ENCODE assay signal across 10 cellular contexts in the genomic region with DNA sequence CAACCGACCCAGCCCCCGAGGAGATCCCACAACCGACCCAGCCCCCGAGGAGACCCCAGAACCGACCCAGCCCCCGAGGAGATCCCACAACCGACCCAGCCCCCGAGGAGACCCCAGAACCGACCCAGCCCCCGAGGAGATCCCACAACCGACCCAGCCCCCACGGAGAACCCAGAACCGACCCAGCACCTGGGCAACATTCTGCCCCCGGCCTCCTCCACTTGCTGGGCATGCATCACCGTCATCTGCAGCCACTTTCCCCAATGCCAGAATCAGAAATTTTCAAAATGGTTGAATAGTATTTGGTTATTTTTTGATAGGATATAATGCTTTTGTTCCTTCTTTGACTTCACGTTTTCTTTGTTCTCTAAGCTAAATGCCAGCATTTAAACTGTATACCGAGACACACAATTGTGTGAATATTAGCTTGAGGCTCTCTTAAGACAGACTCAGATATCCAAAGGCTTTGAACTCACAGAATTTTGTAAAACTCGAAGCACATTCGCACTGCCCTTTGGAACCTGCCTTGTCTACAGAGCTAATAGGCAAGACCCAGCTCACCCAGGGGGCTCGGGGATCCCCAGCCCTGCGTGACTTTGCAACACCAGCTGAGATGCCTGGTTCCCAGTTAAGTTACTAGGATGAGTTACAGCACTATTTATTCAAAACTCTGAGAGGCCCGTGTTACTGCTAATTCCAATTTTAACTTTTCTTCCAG. TPM values are rescaled to one million over a fixed set of nuclear protein-coding genes. Genes with fewer than 3 reads are reported as not detected.
DNase-seq lines count a peak whose midpoint lies in the region; ATAC-seq lines count a peak whose summit lies in the region.
"Had no signal": no experiment of that assay in that cellular context is flagged by ENCODE, and none has a peak within 500 bp of the region (broad histone marks: within the 10 kb centered on the region; RNA-seq: fewer than 3 reads in every experiment).

No MANE protein-coding gene starts in this region.

- no peaks in the 10 kb centered on the region for H3K9me3 ChIP-seq in KOPT-K1 (ENCODE audit: insufficient read depth, low read length, poor library complexity, severe bottlenecking)

- H3K27ac ChIP-seq in KOPT-K1 (ENCODE audit: low read depth, low read length, poor library complexity, severe bottlenecking), result peak overlapping the region; percentile 58
- H3K27ac ChIP-seq: 22Rv1 had no signal

- peaks cover 66 to 73% of the 10 kb centered on the region in 2 donors for H3K4me1 Mint-ChIP-seq in natural killer cell treated with Interleukin-12 subunit alpha and Interleukin-12 subunit beta and Interleukin-15 and Interleukin-18, amount 100 ng/mL, for 72 hours (ENCODE audit: low read depth in 2 of 2)

- peak; percentile 27 for ATAC-seq in HG02642 (IDR thresholded peaks at IDR 0.05; ENCODE audit: poor library complexity, unreplicated experiment)
- peak; percentile 39 to 69 for ATAC-seq in natural killer cell treated with Interleukin-12 subunit alpha and Interleukin-12 subunit beta and Interleukin-15 and Interleukin-18, amount 100 ng/mL, for 72 hours

- H3K9me3 Mint-ChIP-seq in natural killer cell treated with Interleukin-12 subunit alpha and Interleukin-12 subunit beta and Interleukin-15 and Interleukin-18, amount 100 ng/mL, for 72 hours, result no peaks in the 10 kb centered on the region

- no peaks in the 10 kb centered on the region for H3K36me3 ChIP-seq in KOPT-K1 (ENCODE audit: insufficient read depth, low read length)

- no peaks in the 10 kb centered on the region for H3K36me3 Mint-ChIP-seq in natural killer cell treated with Interleukin-12 subunit alpha and Interleukin-12 subunit beta and Interleukin-15 and Interleukin-18, amount 100 ng/mL, for 72 hours

- H3K27me3 Mint-ChIP-seq in natural killer cell treated with Interleukin-12 subunit alpha and Interleukin-12 subunit beta and Interleukin-15 and Interleukin-18, amount 100 ng/mL, for 72 hours, result no peaks in the 10 kb centered on the region

- DNase-seq in NK-92 treated with Interleukin-12 subunit alpha and Interleukin-12 subunit beta, amount 100 ng/mL, for 24 hours (lab: John Stamatoyannopoulos, UW), result peak; percentile 76
- DNase-seq in NK-92 (lab: John Stamatoyannopoulos, UW; ENCODE audit: unreplicated experiment), result no peak
- DNase-seq in natural killer cell treated with Interleukin-12 subunit alpha and Interleukin-12 subunit beta and Interleukin-15 and Interleukin-18, amount 100 ng/mL, for 72 hours (ENCODE audit: low spot score), result no peak
- no peak for DNase-seq in AG08396 (ENCODE audit: low spot score)
- no peak for DNase-seq in stimulated activated CD4-positive, alpha-beta T cell treated with anti-CD3 and anti-CD28 coated beads, Interleukin-15, amount 100 ng/mL, for 24 hours
- no peak for DNase-seq in LoVo (ENCODE audit: low spot score)
- DNase-seq: SHP77 had no signal

- peak overlapping the region; percentile 64 for H3K4me3 Mint-ChIP-seq in natural killer cell treated with Interleukin-12 subunit alpha and Interleukin-12 subunit beta and Interleukin-15 and Interleukin-18, amount 100 ng/mL, for 72 hours

- H3K27ac Mint-ChIP-seq in natural killer cell treated with Interleukin-12 subunit alpha and Interleukin-12 subunit beta and Interleukin-15 and Interleukin-18, amount 100 ng/mL, for 72 hours, result peak overlapping the region; percentile 72 to 84

RNA-seq across cellular contexts. Expression of a gene that starts 15.5 kb away (rescaled TPM):
- 10 to 100 TPM in 1 of 2 donors, 1 to 10 TPM in 1; 6.9 to 11.7 TPM for total RNA-seq in natural killer cell treated with Interleukin-12 subunit alpha and Interleukin-12 subunit beta and Interleukin-15 and Interleukin-18, amount 100 ng/mL, for 72 hours

RNA-seq across cellular contexts. Expression of a gene that starts 31.1 kb away (rescaled TPM):
- total RNA-seq in natural killer cell treated with Interleukin-12 subunit alpha and Interleukin-12 subunit beta and Interleukin-15 and Interleukin-18, amount 100 ng/mL, for 72 hours, result not detected
